1 cellular context compared by ENCODE assay signal in genomic region chr21:35051287-35051818, GRCh38.
TF ChIP-seq lines count a peak whose summit lies in the region.

No MANE protein-coding gene starts in this region.

TF ChIP-seq in HCT116, 20 proteins besides CTCF, POLR2A, EP300 and RAD21 (continued from another document):
- TF ChIP-seq EZH2phosphoT487 (IDR thresholded peaks at IDR 0.05; ENCODE audit: borderline replicate concordance) (no peak), REST (IDR thresholded peaks at IDR 0.05; ENCODE audit: low read depth) (no peak), CBX3 (IDR thresholded peaks at IDR 0.05; ENCODE audit: low read depth) (no peak), MAX (IDR thresholded peaks at IDR 0.05) (peak; percentile 69), EZH2 (IDR thresholded peaks at IDR 0.05) (no peak), FOSL1 (IDR thresholded peaks at IDR 0.05; ENCODE audit: low read depth) (no peak), YY1 (IDR thresholded peaks at IDR 0.05; ENCODE audit: extremely low read depth, insufficient replicate concordance, low read depth, low read length) (no peak), ZNF274 (IDR thresholded peaks at IDR 0.05; ENCODE audit: low read depth, low read length) (no peak), ELF1 (IDR thresholded peaks at IDR 0.05; ENCODE audit: borderline replicate concordance, low read depth) (no peak)
